ENCODE assay signal across 20 cellular contexts in genomic region chr22:35103756-35104155, GRCh38. TPM values are rescaled to one million over a fixed set of nuclear protein-coding genes. Genes with fewer than 3 reads are reported as not detected.
DNase-seq lines count a peak whose midpoint lies in the region; ATAC-seq, FAIRE-seq and TF ChIP-seq lines count a peak whose summit lies in the region.
"Had no signal": no experiment of that assay in that cellular context is flagged by ENCODE, and none has a peak within 500 bp of the region (broad histone marks: within the 10 kb centered on the region; RNA-seq: fewer than 3 reads in every experiment).

No MANE protein-coding gene starts in this region.

- H3K27me3 Mint-ChIP-seq in progenitor cell of endocrine pancreas = no peaks in the 10 kb centered on the region

- no peak for TF ChIP-seq RAD21 in GM12878 (IDR thresholded peaks at IDR 0.05; ENCODE audit: insufficient read depth, low read depth, low read length)

- in situ Hi-C loops in GM12878 (cut with MboI) = no loop called here
- in situ Hi-C loops in GM13977 (cut with MboI; ENCODE audit: low pct_unique_long_range_greater_than_20kb, low sequenced_read_pairs, unreplicated experiment) = no loop called here

- no peaks in the 10 kb centered on the region for H3K27me3 ChIP-seq in Karpas-422 (ENCODE audit: low read length)
- no peaks in the 10 kb centered on the region for H3K27me3 ChIP-seq in GM12878 (replicated peaks in 1 of 2; ENCODE audit: control insufficient read depth in 2 of 2, insufficient read depth in 2 of 2, low read length in 1 of 2)
- H3K27me3 ChIP-seq: BLaER1 treated with 17β-estradiol and CSF1 and Interleukin-3, amounts not matched to agents 10 nM and 100 nM had no signal

- H3K4me1 ChIP-seq in Karpas-422 (ENCODE audit: low read length) (peaks cover 26% of the 10 kb centered on the region), GM12878 (ENCODE audit: control insufficient read depth, insufficient read depth, low read length) (peaks cover 25% of the 10 kb centered on the region)

- peaks cover 7% of the 10 kb centered on the region for H3K9me3 Mint-ChIP-seq in progenitor cell of endocrine pancreas (ENCODE audit: low read depth)

- 48% methylated on average over 6 of the region's 6 CpGs for WGBS in GM12878 (ENCODE audit: insufficient coverage, insufficient replicate concordance, low lambda C conversion rate, missing lambda C conversion rate)

- H3K9me2 ChIP-seq in Karpas-422 (replicated peaks; ENCODE audit: insufficient read depth, low read length) = no peaks in the 10 kb centered on the region

- RAD21 ChIA-PET in GM12878 (lab: Charles Lee; ENCODE audit: unreplicated experiment) = interaction anchor here (1.6 kb wide), 1 partner anchor 47 kb away, joined by 4 read pairs; no protein-coding TSS in a partner anchor

- H3K9me3 ChIP-seq in Karpas-422 (ENCODE audit: low read length) (no peaks in the 10 kb centered on the region), GM12878 (replicated peaks; ENCODE audit: control insufficient read depth, insufficient read depth, low read length) (peaks cover 3% of the 10 kb centered on the region; the same call in 2 of the 3 replicates)

- no peak for TF ChIP-seq CTCF in GM12878 (IDR thresholded peaks at IDR 0.05 in 2 of 3, conservative IDR thresholded peaks at IDR 0.05 in 1 of 3; ENCODE audit: control insufficient read depth in 2 of 3, extremely low read depth in 1 of 3, insufficient read depth in 1 of 3, low read depth in 3 of 3, low read length in 3 of 3)
- no peak for TF ChIP-seq CTCF in progenitor cell of endocrine pancreas (IDR thresholded peaks at IDR 0.05; ENCODE audit: unreplicated experiment)
- TF ChIP-seq CTCF in GM13977 (IDR thresholded peaks at IDR 0.05; ENCODE audit: extremely low read depth, insufficient read depth, missing control alignments) = no peak

- no peaks in the 10 kb centered on the region for H4K20me1 ChIP-seq in Karpas-422 (ENCODE audit: insufficient read depth, low read depth, low read length)
- no peaks in the 10 kb centered on the region for H4K20me1 ChIP-seq in GM12878 (ENCODE audit: control insufficient read depth, insufficient read depth)
- H4K20me1 ChIP-seq: BLaER1 treated with 17β-estradiol and CSF1 and Interleukin-3, amounts not matched to agents 10 nM and 100 nM had no signal

- H3K27ac ChIP-seq in Karpas-422 (ENCODE audit: low read length) = peak overlapping the region; percentile 68
- H3K27ac ChIP-seq in GM12878 (ENCODE audit: control insufficient read depth, insufficient read depth) = peak overlapping the region; percentile 4; the same call in 1 of the 2 replicates
- H3K27ac ChIP-seq: BLaER1 treated with 17β-estradiol and CSF1 and Interleukin-3, amounts not matched to agents 10 nM and 100 nM had no signal

- no peak overlapping the region for H3K4me2 ChIP-seq in Karpas-422 (ENCODE audit: low read depth, low read length, poor library complexity, severe bottlenecking)
- no peak overlapping the region for H3K4me2 ChIP-seq in GM12878 (ENCODE audit: control insufficient read depth, insufficient read depth)
- H3K4me2 ChIP-seq: GM23338 had no signal

- TF ChIP-seq POLR2A in GM12878 (IDR thresholded peaks at IDR 0.05; ENCODE audit: low read depth, low read length) = no peak

- H3K9ac ChIP-seq in Karpas-422 (ENCODE audit: low read length) (no peak overlapping the region), GM12878 (ENCODE audit: control insufficient read depth, insufficient read depth, low read length) (no peak overlapping the region)
- H3K9ac ChIP-seq: BLaER1 treated with 17β-estradiol and CSF1 and Interleukin-3, amounts not matched to agents 10 nM and 100 nM had no signal

- H2AFZ ChIP-seq in Karpas-422 (ENCODE audit: low read length) = no peak overlapping the region
- H2AFZ ChIP-seq in GM12878 (ENCODE audit: control insufficient read depth, low read depth, low read length) = no peak overlapping the region
- H2AFZ ChIP-seq: GM23338 had no signal

- ATAC-seq in GM12878 (no peak), left colon (peak; percentile 77)
- ATAC-seq: GM23338 had no signal

- POLR2A ChIA-PET in GM12878 (lab: Charles Lee) = no interaction called here

- H3K79me2 ChIP-seq in Karpas-422 (ENCODE audit: low read length) (no peaks in the 10 kb centered on the region), GM12878 (ENCODE audit: control insufficient read depth, insufficient read depth, low read length) (no peaks in the 10 kb centered on the region)

- H3K4me1 Mint-ChIP-seq in progenitor cell of endocrine pancreas (ENCODE audit: low read depth) = peaks cover 2% of the 10 kb centered on the region
- H3K4me1 Mint-ChIP-seq: CD4-positive, CD25-positive, alpha-beta regulatory T cell had no signal

- FAIRE-seq in GM12878 (lab: Jason Lieb, UNC) = no peak
- FAIRE-seq: D721Med had no signal

- H3K36me3 ChIP-seq in Karpas-422 (ENCODE audit: insufficient read depth, low read length) = no peaks in the 10 kb centered on the region
- H3K36me3 ChIP-seq in GM12878 (ENCODE audit: control insufficient read depth in 2 of 2, insufficient read depth in 2 of 2, low read length in 1 of 2) = no peaks in the 10 kb centered on the region
- H3K36me3 ChIP-seq: BLaER1 treated with 17β-estradiol and CSF1 and Interleukin-3, amounts not matched to agents 10 nM and 100 nM had no signal

- CTCF ChIA-PET in GM12878 (lab: Yijun Ruan, JAX) = interaction anchor here (0.7 to 1.3 kb wide), 2 partner anchors 15 to 16 kb away, joined by 3 to 4 read pairs; no protein-coding TSS in a partner anchor

- no peak overlapping the region for H3K4me3 Mint-ChIP-seq in progenitor cell of endocrine pancreas (ENCODE audit: low read depth)
- H3K4me3 Mint-ChIP-seq: CD4-positive, CD25-positive, alpha-beta regulatory T cell; GM23338 had no signal

- no peak overlapping the region for H3K4me3 ChIP-seq in Karpas-422 (ENCODE audit: low read length)
- no peak overlapping the region for H3K4me3 ChIP-seq in GM12878
- H3K4me3 ChIP-seq: BLaER1 treated with 17β-estradiol and CSF1 and Interleukin-3, amounts not matched to agents 10 nM and 100 nM; GM23338 had no signal

- no peak for TF ChIP-seq EP300 in GM12878 (IDR thresholded peaks at IDR 0.05; ENCODE audit: borderline replicate concordance in 1 of 2, control insufficient read depth in 1 of 2, low read depth in 2 of 2, low read length in 2 of 2)

- SMC1A ChIA-PET in GM12878 (lab: Charles Lee; ENCODE audit: uncharacterized antibody, unreplicated experiment) = interaction anchor here (1.0 kb wide), 1 partner anchor 10 kb away, joined by 3 read pairs; no protein-coding TSS in a partner anchor

- peak overlapping the region; percentile 43 for H3K27ac Mint-ChIP-seq in progenitor cell of endocrine pancreas
- H3K27ac Mint-ChIP-seq: CD4-positive, CD25-positive, alpha-beta regulatory T cell; GM23338 had no signal

- no TSS peak for BruUV-seq in GM12878 (replicated peaks; lab: Mats Ljungman, UMichigan)

- intact Hi-C loops in GM12878 (cut with micrococcal nuclease; ENCODE audit: unreplicated experiment) (no loop called here), left colon (cut with DNase I, micrococcal nuclease) (no loop called here)

- no peaks in the 10 kb centered on the region for H3K36me3 Mint-ChIP-seq in progenitor cell of endocrine pancreas (ENCODE audit: insufficient read depth)
- H3K36me3 Mint-ChIP-seq: CD4-positive, CD25-positive, alpha-beta regulatory T cell had no signal

- DNase-seq in Karpas-422 (no peak), GM12878 (ENCODE audit: low read depth, low spot score) (no peak), left colon (peak; percentile 51 to 59), progenitor cell of endocrine pancreas (ENCODE audit: low spot score, unreplicated experiment) (no peak), GM13977 (ENCODE audit: low spot score) (no peak), globus pallidus (ENCODE audit: low spot score) (no peak), NCI-H1417 treated with DMSO at 0.1 percent for 48 hours (lab: John Stamatoyannopoulos, UW) (no peak), NCI-H2029 (lab: John Stamatoyannopoulos, UW) (no peak)
- DNase-seq: ACHN; CD4-positive, CD25-positive, alpha-beta regulatory T cell; DMS153; DND-41; GF-D8; H7; IMR-90 had no signal

TF ChIP-seq in GM12878, 131 proteins besides CTCF, POLR2A, EP300 and RAD21 (continues in another document):
- TF ChIP-seq ZZZ3 (IDR thresholded peaks at IDR 0.05; ENCODE audit: control insufficient read depth, insufficient read length, low read depth) (no peak), NFIC (IDR thresholded peaks at IDR 0.05; ENCODE audit: low read depth, low read length) (no peak), CBFB (IDR thresholded peaks at IDR 0.05; ENCODE audit: low read depth) (no peak), NR2C2 (IDR thresholded peaks at IDR 0.05; ENCODE audit: borderline replicate concordance, control insufficient read depth, insufficient read length, low read depth) (no peak), KDM1A (IDR thresholded peaks at IDR 0.05; ENCODE audit: borderline replicate concordance) (no peak), SIN3A (IDR thresholded peaks at IDR 0.05; ENCODE audit: low read depth, low read length) (no peak), RBBP5 (conservative IDR thresholded peaks at IDR 0.05) (no peak), ATF3 (IDR thresholded peaks at IDR 0.05; ENCODE audit: borderline replicate concordance, extremely low read depth, low read depth, low read length) (no peak), STAT3 (IDR thresholded peaks at IDR 0.05; ENCODE audit: low read depth, low read length) (no peak)

RNA-seq across cellular contexts. Expression of gene ISX, which starts 37.8 kb away (rescaled TPM):
- total RNA-seq in Karpas-422 (2014; rRNA removed; shearing (Covaris generic); ENCODE audit: low replicate concordance) = not detected in 2 replicates
- total RNA-seq in GM12878 (2013; cell fraction: nucleolus; rRNA removed) = 0.15 and 0.23 TPM in 2 replicates
- total RNA-seq in GM12878 (2014; rRNA removed) = 0.23 and 0.33 TPM in 2 replicates
- total RNA-seq in GM12878 (2014; rRNA removed; fragmentation: Illumina TruSeq; extraction: Trizol) = 0.22 and 0.28 TPM in 2 replicates
- 0.21 and 0.45 TPM in 2 replicates for total RNA-seq in GM12878 (2021)
- polyA plus RNA-seq in GM12878 (2011; ENCODE audit: low read depth) = not detected
- polyA plus RNA-seq in GM12878 (2011; rRNA removed) = 0.05 and 0.07 TPM in 2 replicates
- 0.08 and 0.12 TPM in 2 replicates for polyA plus RNA-seq in GM12878 (2011; cell fraction: cytosol; rRNA removed)
- polyA plus RNA-seq in GM12878 (2011; cell fraction: nucleus; rRNA removed) = 0.04 and 0.07 TPM in 2 replicates
- 0.04 and 0.12 TPM in 2 replicates for polyA plus RNA-seq in GM12878 (2012)
- polyA plus RNA-seq in GM12878 (2014; fragmentation: Illumina TruSeq; extraction: Trizol) = 0.08 and 0.32 TPM in 2 replicates
- polyA plus RNA-seq in GM12878 (2014; fragmentation: Nextera tagmentation; extraction: Ambion mirVana) = under 1 TPM; 0.11 to 0.27 TPM
- polyA plus RNA-seq in GM12878 (2014; rRNA removed) = 0.19 and 0.29 TPM in 2 replicates
- under 1 TPM; 0.28 to 0.66 TPM for polyA plus RNA-seq in GM12878 (2016; fragmentation: Nextera tagmentation; extraction: Ambion mirVana)
- polyA minus RNA-seq in GM12878 (2011; rRNA and poly(A)+ RNA removed) = 0.05 and 0.15 TPM in 2 replicates
- not detected in 2 replicates for polyA minus RNA-seq in GM12878 (2011; cell fraction: cytosol; rRNA and poly(A)+ RNA removed)
- polyA minus RNA-seq in GM12878 (2011; cell fraction: nucleus; rRNA and poly(A)+ RNA removed) = not detected in 2 replicates
- total RNA-seq in left colon = 10 to 100 TPM; 71.5 to 91.1 TPM
- total RNA-seq in progenitor cell of endocrine pancreas = 8.9 and 12.7 TPM in 2 replicates
- total RNA-seq: A172; CD4-positive, CD25-positive, alpha-beta regulatory T cell; GM23338; H7; HT-29; IMR-90 had no signal
- polyA plus RNA-seq: CD4-positive, CD25-positive, alpha-beta regulatory T cell; GM23338; IMR-90 had no signal

Comparison
In these comparisons a context has a peak if more than half of its experiments do, and no peak if none do; other contexts are left out.
1. DNase-seq: peak in left colon (2 of 2); none in Karpas-422 (single experiment), GM12878 (single experiment), progenitor cell of endocrine pancreas (single experiment), GM13977 (single experiment), globus pallidus (single experiment), NCI-H1417 treated with DMSO at 0.1 percent for 48 hours (single experiment) and NCI-H2029 (single experiment).